In the genomic region with DNA sequence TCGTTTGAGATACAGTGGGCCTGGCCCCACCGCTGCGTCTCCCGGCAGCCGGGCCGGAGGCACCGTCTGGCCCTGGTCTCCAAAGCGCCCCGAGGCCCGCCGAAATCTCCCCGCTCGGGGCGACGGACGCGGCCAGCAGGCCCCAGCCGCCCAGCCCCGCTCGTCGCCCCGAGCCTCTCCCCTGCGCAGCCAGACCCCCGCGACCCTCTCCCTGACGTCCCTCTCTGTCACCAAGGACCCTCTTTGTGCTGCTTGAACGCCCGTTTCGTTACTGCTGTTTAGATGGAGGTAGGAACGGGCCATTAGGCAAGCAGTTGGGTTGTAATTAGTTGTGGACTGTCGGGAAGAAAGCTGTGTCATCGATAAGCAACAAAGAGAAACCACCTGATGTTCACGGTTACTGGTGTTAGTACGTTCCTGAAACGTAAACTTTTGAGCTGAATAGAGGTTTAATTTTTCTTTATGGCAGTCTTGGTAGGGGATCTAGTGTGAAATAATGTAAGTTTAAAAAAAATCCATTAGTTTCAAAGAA, we compare ENCODE assay signal across 1 cellular context.
TF ChIP-seq lines count a peak whose summit lies in the region.

No MANE protein-coding gene starts in this region.

TF ChIP-seq in K562, 482 proteins besides CTCF, POLR2A, EP300 and RAD21 (continued from another document):
- TF ChIP-seq, protein P1, sequence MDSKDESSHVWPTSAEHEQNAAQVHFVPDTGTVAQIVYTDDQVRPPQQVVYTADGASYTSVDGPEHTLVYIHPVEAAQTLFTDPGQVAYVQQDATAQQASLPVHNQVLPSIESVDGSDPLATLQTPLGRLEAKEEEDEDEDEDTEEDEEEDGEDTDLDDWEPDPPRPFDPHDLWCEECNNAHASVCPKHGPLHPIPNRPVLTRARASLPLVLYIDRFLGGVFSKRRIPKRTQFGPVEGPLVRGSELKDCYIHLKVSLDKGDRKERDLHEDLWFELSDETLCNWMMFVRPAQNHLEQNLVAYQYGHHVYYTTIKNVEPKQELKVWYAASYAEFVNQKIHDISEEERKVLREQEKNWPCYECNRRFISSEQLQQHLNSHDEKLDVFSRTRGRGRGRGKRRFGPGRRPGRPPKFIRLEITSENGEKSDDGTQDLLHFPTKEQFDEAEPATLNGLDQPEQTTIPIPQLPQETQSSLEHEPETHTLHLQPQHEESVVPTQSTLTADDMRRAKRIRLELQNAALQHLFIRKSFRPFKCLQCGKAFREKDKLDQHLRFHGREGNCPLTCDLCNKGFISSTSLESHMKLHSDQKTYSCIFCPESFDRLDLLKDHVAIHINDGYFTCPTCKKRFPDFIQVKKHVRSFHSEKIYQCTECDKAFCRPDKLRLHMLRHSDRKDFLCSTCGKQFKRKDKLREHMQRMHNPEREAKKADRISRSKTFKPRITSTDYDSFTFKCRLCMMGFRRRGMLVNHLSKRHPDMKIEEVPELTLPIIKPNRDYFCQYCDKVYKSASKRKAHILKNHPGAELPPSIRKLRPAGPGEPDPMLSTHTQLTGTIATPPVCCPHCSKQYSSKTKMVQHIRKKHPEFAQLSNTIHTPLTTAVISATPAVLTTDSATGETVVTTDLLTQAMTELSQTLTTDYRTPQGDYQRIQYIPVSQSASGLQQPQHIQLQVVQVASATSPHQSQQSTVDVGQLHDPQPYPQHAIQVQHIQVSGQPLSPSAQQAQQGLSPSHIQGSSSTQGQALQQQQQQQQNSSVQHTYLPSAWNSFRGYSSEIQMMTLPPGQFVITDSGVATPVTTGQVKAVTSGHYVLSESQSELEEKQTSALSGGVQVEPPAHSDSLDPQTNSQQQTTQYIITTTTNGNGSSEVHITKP (IDR thresholded peaks at IDR 0.05; ENCODE audit: partially characterized antibody) = peak; percentile 86
- TF ChIP-seq TCF7L2 (IDR thresholded peaks at IDR 0.05; ENCODE audit: low read depth, low read length) (no peak), SMARCA4 (IDR thresholded peaks at IDR 0.05) (peak; percentile 37; the same call in 1 of the 2 replicates), NFYB (IDR thresholded peaks at IDR 0.05; ENCODE audit: extremely low read depth, insufficient read length) (no peak), CHCHD3 (CRISPR knock-in tag; IDR thresholded peaks at IDR 0.05) (no peak), PURB (CRISPR knock-in tag; IDR thresholded peaks at IDR 0.05; ENCODE audit: low read depth) (no peak), NCOA6 (IDR thresholded peaks at IDR 0.05) (no peak), FIP1L1 (IDR thresholded peaks at IDR 0.05; ENCODE audit: low read depth, low read length, poor library complexity, severe bottlenecking) (peak; percentile 28), ZC3H4 (CRISPR knock-in tag; IDR thresholded peaks at IDR 0.05; ENCODE audit: borderline replicate concordance) (peak; percentile 86; the same call in 1 of the 2 replicates), SAP30 (IDR thresholded peaks at IDR 0.05; ENCODE audit: borderline replicate concordance, insufficient read depth, low read depth, low read length, poor library complexity, severe bottlenecking) (peak; percentile 31), GATAD2B (IDR thresholded peaks at IDR 0.05; ENCODE audit: borderline replicate concordance) (0 out of 2 replicates have a peak, but pooled peaks have one; percentile 15), SREBF1 (IDR thresholded peaks at IDR 0.05; ENCODE audit: borderline replicate concordance, low read depth, low read length) (no peak), NRF1 (conservative IDR thresholded peaks at IDR 0.05 in 1 of 2, IDR thresholded peaks at IDR 0.05 in 1 of 2) (no peak), ZFX (CRISPR knock-in tag; IDR thresholded peaks at IDR 0.05) (peak; percentile 93), NFXL1 (CRISPR knock-in tag; IDR thresholded peaks at IDR 0.05) (no peak), PTBP1 (IDR thresholded peaks at IDR 0.05; ENCODE audit: low read depth, low read length) (no peak), TAF1 (IDR thresholded peaks at IDR 0.05; ENCODE audit: control insufficient read depth, extremely low read depth, insufficient read depth, low read length, severe bottlenecking) (peak; percentile 36), POLR2AphosphoS5 (IDR thresholded peaks at IDR 0.05; ENCODE audit: control insufficient read depth, insufficient read depth, low read depth, low read length) (peak; percentile 66; the same call in 1 of the 2 replicates), KAT7 (CRISPR knock-in tag; IDR thresholded peaks at IDR 0.05; ENCODE audit: borderline replicate concordance) (peak; percentile 72; the same call in 1 of the 2 replicates), MAFK (IDR thresholded peaks at IDR 0.05; ENCODE audit: low read length) (peak; percentile 53; the same call in 1 of the 2 replicates), ZNF23 (CRISPR knock-in tag; IDR thresholded peaks at IDR 0.05) (no peak), ZNF217 (CRISPR knock-in tag; IDR thresholded peaks at IDR 0.05) (no peak), ZNF436 (CRISPR knock-in tag; IDR thresholded peaks at IDR 0.05) (no peak), HDAC1 (IDR thresholded peaks at IDR 0.05) (0 out of 4 replicates have a peak, but pooled peaks of 1 of the 2 experiments have one; percentile 14), MCM7 (IDR thresholded peaks at IDR 0.05) (no peak), ZNF785 (CRISPR knock-in tag; IDR thresholded peaks at IDR 0.05) (no peak)
- TF ChIP-seq, protein P2, sequence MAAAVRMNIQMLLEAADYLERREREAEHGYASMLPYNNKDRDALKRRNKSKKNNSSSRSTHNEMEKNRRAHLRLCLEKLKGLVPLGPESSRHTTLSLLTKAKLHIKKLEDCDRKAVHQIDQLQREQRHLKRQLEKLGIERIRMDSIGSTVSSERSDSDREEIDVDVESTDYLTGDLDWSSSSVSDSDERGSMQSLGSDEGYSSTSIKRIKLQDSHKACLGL (CRISPR knock-in tag; IDR thresholded peaks at IDR 0.05; ENCODE audit: borderline replicate concordance, poor library complexity, severe bottlenecking) = no peak
- TF ChIP-seq, protein P3, sequence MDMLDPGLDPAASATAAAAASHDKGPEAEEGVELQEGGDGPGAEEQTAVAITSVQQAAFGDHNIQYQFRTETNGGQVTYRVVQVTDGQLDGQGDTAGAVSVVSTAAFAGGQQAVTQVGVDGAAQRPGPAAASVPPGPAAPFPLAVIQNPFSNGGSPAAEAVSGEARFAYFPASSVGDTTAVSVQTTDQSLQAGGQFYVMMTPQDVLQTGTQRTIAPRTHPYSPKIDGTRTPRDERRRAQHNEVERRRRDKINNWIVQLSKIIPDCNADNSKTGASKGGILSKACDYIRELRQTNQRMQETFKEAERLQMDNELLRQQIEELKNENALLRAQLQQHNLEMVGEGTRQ (CRISPR knock-in tag; IDR thresholded peaks at IDR 0.05) = no peak
- TF ChIP-seq, protein P4, sequence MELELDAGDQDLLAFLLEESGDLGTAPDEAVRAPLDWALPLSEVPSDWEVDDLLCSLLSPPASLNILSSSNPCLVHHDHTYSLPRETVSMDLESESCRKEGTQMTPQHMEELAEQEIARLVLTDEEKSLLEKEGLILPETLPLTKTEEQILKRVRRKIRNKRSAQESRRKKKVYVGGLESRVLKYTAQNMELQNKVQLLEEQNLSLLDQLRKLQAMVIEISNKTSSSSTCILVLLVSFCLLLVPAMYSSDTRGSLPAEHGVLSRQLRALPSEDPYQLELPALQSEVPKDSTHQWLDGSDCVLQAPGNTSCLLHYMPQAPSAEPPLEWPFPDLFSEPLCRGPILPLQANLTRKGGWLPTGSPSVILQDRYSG (tag; conservative IDR thresholded peaks at IDR 0.05; ENCODE audit: low read depth) = no peak
- TF ChIP-seq, protein P5, sequence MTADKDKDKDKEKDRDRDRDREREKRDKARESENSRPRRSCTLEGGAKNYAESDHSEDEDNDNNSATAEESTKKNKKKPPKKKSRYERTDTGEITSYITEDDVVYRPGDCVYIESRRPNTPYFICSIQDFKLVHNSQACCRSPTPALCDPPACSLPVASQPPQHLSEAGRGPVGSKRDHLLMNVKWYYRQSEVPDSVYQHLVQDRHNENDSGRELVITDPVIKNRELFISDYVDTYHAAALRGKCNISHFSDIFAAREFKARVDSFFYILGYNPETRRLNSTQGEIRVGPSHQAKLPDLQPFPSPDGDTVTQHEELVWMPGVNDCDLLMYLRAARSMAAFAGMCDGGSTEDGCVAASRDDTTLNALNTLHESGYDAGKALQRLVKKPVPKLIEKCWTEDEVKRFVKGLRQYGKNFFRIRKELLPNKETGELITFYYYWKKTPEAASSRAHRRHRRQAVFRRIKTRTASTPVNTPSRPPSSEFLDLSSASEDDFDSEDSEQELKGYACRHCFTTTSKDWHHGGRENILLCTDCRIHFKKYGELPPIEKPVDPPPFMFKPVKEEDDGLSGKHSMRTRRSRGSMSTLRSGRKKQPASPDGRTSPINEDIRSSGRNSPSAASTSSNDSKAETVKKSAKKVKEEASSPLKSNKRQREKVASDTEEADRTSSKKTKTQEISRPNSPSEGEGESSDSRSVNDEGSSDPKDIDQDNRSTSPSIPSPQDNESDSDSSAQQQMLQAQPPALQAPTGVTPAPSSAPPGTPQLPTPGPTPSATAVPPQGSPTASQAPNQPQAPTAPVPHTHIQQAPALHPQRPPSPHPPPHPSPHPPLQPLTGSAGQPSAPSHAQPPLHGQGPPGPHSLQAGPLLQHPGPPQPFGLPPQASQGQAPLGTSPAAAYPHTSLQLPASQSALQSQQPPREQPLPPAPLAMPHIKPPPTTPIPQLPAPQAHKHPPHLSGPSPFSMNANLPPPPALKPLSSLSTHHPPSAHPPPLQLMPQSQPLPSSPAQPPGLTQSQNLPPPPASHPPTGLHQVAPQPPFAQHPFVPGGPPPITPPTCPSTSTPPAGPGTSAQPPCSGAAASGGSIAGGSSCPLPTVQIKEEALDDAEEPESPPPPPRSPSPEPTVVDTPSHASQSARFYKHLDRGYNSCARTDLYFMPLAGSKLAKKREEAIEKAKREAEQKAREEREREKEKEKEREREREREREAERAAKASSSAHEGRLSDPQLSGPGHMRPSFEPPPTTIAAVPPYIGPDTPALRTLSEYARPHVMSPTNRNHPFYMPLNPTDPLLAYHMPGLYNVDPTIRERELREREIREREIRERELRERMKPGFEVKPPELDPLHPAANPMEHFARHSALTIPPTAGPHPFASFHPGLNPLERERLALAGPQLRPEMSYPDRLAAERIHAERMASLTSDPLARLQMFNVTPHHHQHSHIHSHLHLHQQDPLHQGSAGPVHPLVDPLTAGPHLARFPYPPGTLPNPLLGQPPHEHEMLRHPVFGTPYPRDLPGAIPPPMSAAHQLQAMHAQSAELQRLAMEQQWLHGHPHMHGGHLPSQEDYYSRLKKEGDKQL (CRISPR knock-in tag; IDR thresholded peaks at IDR 0.05; ENCODE audit: borderline replicate concordance) = no peak
